Comparison of ENCODE assay signal across 26 cellular contexts in the genomic region with DNA sequence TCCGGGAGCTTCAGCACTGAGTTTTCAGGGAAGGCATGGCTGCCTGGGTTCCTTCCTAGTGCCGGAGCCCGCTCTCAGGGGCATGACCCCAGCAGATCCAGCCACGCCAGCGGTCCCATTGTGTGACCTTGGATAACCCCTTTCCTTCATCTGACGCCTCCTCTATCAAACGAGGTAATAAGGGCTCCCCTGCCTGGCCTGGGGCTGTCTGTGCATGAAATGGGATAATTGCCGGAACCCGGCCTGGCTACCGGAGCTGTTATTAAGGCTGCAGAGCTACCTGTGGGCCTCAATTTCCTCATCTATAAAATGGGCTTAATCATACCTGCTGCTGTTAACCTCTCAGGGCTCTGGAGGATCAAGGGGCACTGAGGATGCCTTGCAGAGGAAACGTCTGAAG.
"Had no signal": no experiment of that assay in that cellular context is flagged by ENCODE, and none has a peak within 500 bp of the region (broad histone marks: within the 10 kb centered on the region; RNA-seq: fewer than 3 reads in every experiment).

No MANE protein-coding gene starts in this region.

- H3K9me3 Mint-ChIP-seq: activated CD4-positive, alpha-beta memory T cell treated with anti-CD3 and anti-CD28 coated beads, Interleukin-2, amount 10 ng/mL, durations not matched to agents 7 days and 5 days; activated CD4-positive, alpha-beta T cell treated with anti-CD3 and anti-CD28 coated beads, Interleukin-2, amount 10 ng/mL, durations not matched to agents 7 days and 5 days; activated T-cell treated with anti-CD3 and anti-CD28 coated beads, Interleukin-2, amount 50 U/mL, for 4 hours; activated T-helper 17 cell treated with anti-CD3 and anti-CD28 coated beads, Interleukin-2, amount 50 U/mL, for 72 hours; effector memory CD8-positive, alpha-beta T cell; nephron; stimulated activated naive B cell treated with anti-CD40 and anti-IgM and Interleukin-4, amounts not matched to agents 10 μg/mL and 1 μg/mL and 100 μg/mL, for 72 hours; type B pancreatic cell had no signal

- H3K36me3 ChIP-seq: heart right ventricle, left ventricle myocardium inferior, neutrophil, ovary, prostate gland, uterus had no signal

- H3K4me1 Mint-ChIP-seq: activated CD4-positive, alpha-beta memory T cell treated with anti-CD3 and anti-CD28 coated beads, Interleukin-2, amount 10 ng/mL, durations not matched to agents 7 days and 5 days; activated CD4-positive, alpha-beta T cell treated with anti-CD3 and anti-CD28 coated beads, Interleukin-2, amount 10 ng/mL, durations not matched to agents 7 days and 5 days; activated T-helper 17 cell treated with anti-CD3 and anti-CD28 coated beads, Interleukin-2, amount 50 U/mL, for 72 hours had no signal

- ATAC-seq: activated T-cell treated with anti-CD3 and anti-CD28 coated beads, Interleukin-2, amount 50 U/mL, for 4 hours; activated T-helper 17 cell treated with anti-CD3 and anti-CD28 coated beads, Interleukin-2, amount 50 U/mL, for 72 hours; effector memory CD8-positive, alpha-beta T cell; heart right ventricle; mucosa of descending colon; stimulated activated naive B cell treated with anti-CD40 and anti-IgM and Interleukin-4, amounts not matched to agents 10 μg/mL and 1 μg/mL and 100 μg/mL, for 72 hours had no signal

- H3K4me3 ChIP-seq: heart right ventricle, left ventricle myocardium inferior, mucosa of descending colon, ovary, prostate gland, uterus had no signal

- H3K27ac ChIP-seq: left ventricle myocardium inferior, neutrophil had no signal

- DNase-seq: activated CD4-positive, alpha-beta memory T cell treated with anti-CD3 and anti-CD28 coated beads, Interleukin-2, amount 10 ng/mL, durations not matched to agents 7 days and 5 days; activated CD4-positive, alpha-beta T cell treated with anti-CD3 and anti-CD28 coated beads, Interleukin-2, amount 10 ng/mL, durations not matched to agents 7 days and 5 days; activated CD4-positive, CD25-positive, alpha-beta regulatory T cell treated with anti-CD3 and anti-CD28 coated beads, Interleukin-2, amount 50 U/mL, for 72 hours; activated gamma-delta T cell treated with Interleukin-2 at 50 U/mL for 16 hours; activated naive CD4-positive, alpha-beta T cell treated with anti-CD3 and anti-CD28 coated beads, Interleukin-2, amount 50 U/mL, for 16 hours; activated T-cell treated with anti-CD3 and anti-CD28 coated beads, Interleukin-2, amount 50 U/mL, for 4 hours; amniotic stem cell; caudate nucleus; cortex of kidney; effector memory CD8-positive, alpha-beta T cell; foreskin fibroblast; heart right ventricle; left ventricle myocardium inferior; mucosa of descending colon; retina; stimulated activated CD4-positive, alpha-beta T cell treated with anti-CD3 and anti-CD28 coated beads, Interleukin-15, amount 100 ng/mL, for 24 hours; stimulated activated CD4-positive, alpha-beta T cell treated with anti-CD3 and anti-CD28 coated beads, Interleukin-2, amount 100 ng/mL, for 24 hours; stimulated activated naive B cell treated with anti-CD40 and anti-IgM and Interleukin-4, amounts not matched to agents 10 μg/mL and 1 μg/mL and 100 μg/mL, for 72 hours; T-helper 2 cell; uterus had no signal

- H3K27me3 Mint-ChIP-seq: activated CD4-positive, alpha-beta memory T cell treated with anti-CD3 and anti-CD28 coated beads, Interleukin-2, amount 10 ng/mL, durations not matched to agents 7 days and 5 days; activated CD4-positive, alpha-beta T cell treated with anti-CD3 and anti-CD28 coated beads, Interleukin-2, amount 10 ng/mL, durations not matched to agents 7 days and 5 days; activated T-helper 17 cell treated with anti-CD3 and anti-CD28 coated beads, Interleukin-2, amount 50 U/mL, for 72 hours; effector memory CD8-positive, alpha-beta T cell had no signal

- H3K27me3 ChIP-seq: heart right ventricle, neutrophil, ovary, uterus had no signal

- H3K27ac Mint-ChIP-seq: activated CD4-positive, alpha-beta memory T cell treated with anti-CD3 and anti-CD28 coated beads, Interleukin-2, amount 10 ng/mL, durations not matched to agents 7 days and 5 days; activated CD4-positive, alpha-beta T cell treated with anti-CD3 and anti-CD28 coated beads, Interleukin-2, amount 10 ng/mL, durations not matched to agents 7 days and 5 days; activated T-helper 17 cell treated with anti-CD3 and anti-CD28 coated beads, Interleukin-2, amount 50 U/mL, for 72 hours; effector memory CD8-positive, alpha-beta T cell; stimulated activated naive B cell treated with anti-CD40 and anti-IgM and Interleukin-4, amounts not matched to agents 10 μg/mL and 1 μg/mL and 100 μg/mL, for 72 hours; type B pancreatic cell had no signal

- H3K36me3 Mint-ChIP-seq: stimulated activated naive B cell treated with anti-CD40 and anti-IgM and Interleukin-4, amounts not matched to agents 10 μg/mL and 1 μg/mL and 100 μg/mL, for 72 hours; type B pancreatic cell had no signal

- H3K4me3 Mint-ChIP-seq: activated CD4-positive, alpha-beta memory T cell treated with anti-CD3 and anti-CD28 coated beads, Interleukin-2, amount 10 ng/mL, durations not matched to agents 7 days and 5 days; activated CD4-positive, alpha-beta T cell treated with anti-CD3 and anti-CD28 coated beads, Interleukin-2, amount 10 ng/mL, durations not matched to agents 7 days and 5 days; activated T-cell treated with anti-CD3 and anti-CD28 coated beads, Interleukin-2, amount 50 U/mL, for 4 hours; activated T-helper 17 cell treated with anti-CD3 and anti-CD28 coated beads, Interleukin-2, amount 50 U/mL, for 72 hours; effector memory CD8-positive, alpha-beta T cell; nephron; stimulated activated naive B cell treated with anti-CD40 and anti-IgM and Interleukin-4, amounts not matched to agents 10 μg/mL and 1 μg/mL and 100 μg/mL, for 72 hours; type B pancreatic cell had no signal

- H3K9me3 ChIP-seq: heart right ventricle, left ventricle myocardium inferior, mucosa of descending colon, neutrophil, ovary, prostate gland, uterus had no signal
